35 cellular contexts compared by ENCODE assay signal in the genomic region with DNA sequence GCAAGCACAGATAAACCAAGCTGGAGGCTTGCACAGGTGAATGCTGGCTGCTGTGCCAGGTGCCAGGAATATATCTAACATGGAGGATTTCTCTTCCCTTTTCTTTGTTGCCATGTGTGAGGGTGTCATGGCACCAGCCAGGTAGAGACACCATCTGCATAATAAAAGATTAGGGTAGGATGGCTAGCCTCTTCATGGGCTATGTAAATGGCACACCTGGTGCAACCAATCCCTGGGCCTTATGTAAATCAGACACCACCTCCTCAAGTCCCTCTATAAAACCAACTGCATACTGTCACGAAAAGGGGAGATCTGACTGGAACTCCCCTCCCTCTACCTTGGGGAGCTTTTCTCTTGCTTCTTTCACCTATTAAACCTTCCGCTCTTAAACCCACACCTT.
"Had no signal": no experiment of that assay in that cellular context is flagged by ENCODE, and none has a peak within 500 bp of the region (broad histone marks: within the 10 kb centered on the region; RNA-seq: fewer than 3 reads in every experiment).

No MANE protein-coding gene starts in this region.

- H3K4me1 ChIP-seq: adrenal gland, colonic mucosa had no signal

- H3K27ac ChIP-seq: adrenal gland, body of pancreas, colonic mucosa, dorsolateral prefrontal cortex, WERI-Rb-1 had no signal

- H3K4me3 Mint-ChIP-seq: activated CD4-positive, alpha-beta memory T cell treated with anti-CD3 and anti-CD28 coated beads for 36 hours; activated CD4-positive, alpha-beta T cell treated with anti-CD3 and anti-CD28 coated beads for 36 hours; activated CD4-positive, alpha-beta T cell treated with anti-CD3 and anti-CD28 coated beads, Interleukin-2, amount 10 ng/mL, durations not matched to agents 24 days and 14 days; activated CD8-positive, alpha-beta memory T cell treated with anti-CD3 and anti-CD28 coated beads, Interleukin-2, amount 10 ng/mL, durations not matched to agents 7 days and 5 days; activated CD8-positive, alpha-beta T cell treated with anti-CD3 and anti-CD28 coated beads, Interleukin-2, amount 10 ng/mL, durations not matched to agents 7 days and 5 days; activated naive CD4-positive, alpha-beta T cell treated with anti-CD3 and anti-CD28 coated beads for 36 hours; activated naive CD4-positive, alpha-beta T cell treated with anti-CD3 and anti-CD28 coated beads, Interleukin-2, amount 50 U/mL, for 24 hours; activated naive CD8-positive, alpha-beta T cell treated with anti-CD3 and anti-CD28 coated beads for 36 hours; activated naive CD8-positive, alpha-beta T cell treated with anti-CD3 and anti-CD28 coated beads, Interleukin-2, amount 50 U/mL, for 24 hours; activated T-helper 1 cell treated with anti-CD3 and anti-CD28 coated beads, Interleukin-12 subunit alpha, Interleukin-12 subunit beta, Interleukin-2, Interleukin-4 antibody, amounts not matched to agents 30 ng/mL and 10 ng/mL and 1 ng/mL, durations not matched to agents 14 hours and 24 hours and 36 hours; dendritic cell treated with granulocyte-macrophage colony-stimulating factor and Interleukin-4, amounts not matched to agents 40 ng/mL and 50 ng/mL, for 4 days; endodermal cell; T-helper 2 cell treated with Interferon-gamma antibody and Interleukin-4, amounts not matched to agents 5 μg/mL and 100 μg/mL, for 36 hours had no signal

- H3K27me3 Mint-ChIP-seq: activated CD4-positive, alpha-beta memory T cell treated with anti-CD3 and anti-CD28 coated beads for 36 hours; activated CD4-positive, alpha-beta T cell treated with anti-CD3 and anti-CD28 coated beads for 36 hours; activated CD4-positive, alpha-beta T cell treated with anti-CD3 and anti-CD28 coated beads, Interleukin-2, amount 10 ng/mL, durations not matched to agents 24 days and 14 days; activated CD8-positive, alpha-beta memory T cell treated with anti-CD3 and anti-CD28 coated beads, Interleukin-2, amount 10 ng/mL, durations not matched to agents 7 days and 5 days; activated naive CD4-positive, alpha-beta T cell treated with anti-CD3 and anti-CD28 coated beads, Interleukin-2, amount 50 U/mL, for 24 hours; activated naive CD8-positive, alpha-beta T cell treated with anti-CD3 and anti-CD28 coated beads for 36 hours; activated naive CD8-positive, alpha-beta T cell treated with anti-CD3 and anti-CD28 coated beads, Interleukin-2, amount 50 U/mL, for 24 hours; dendritic cell treated with granulocyte-macrophage colony-stimulating factor and Interleukin-4, amounts not matched to agents 40 ng/mL and 50 ng/mL, for 4 days had no signal

- H3K4me1 Mint-ChIP-seq: activated CD4-positive, alpha-beta T cell treated with anti-CD3 and anti-CD28 coated beads for 36 hours; activated CD4-positive, alpha-beta T cell treated with anti-CD3 and anti-CD28 coated beads, Interleukin-2, amount 10 ng/mL, durations not matched to agents 24 days and 14 days; activated CD8-positive, alpha-beta memory T cell treated with anti-CD3 and anti-CD28 coated beads, Interleukin-2, amount 10 ng/mL, durations not matched to agents 7 days and 5 days; activated naive CD4-positive, alpha-beta T cell treated with anti-CD3 and anti-CD28 coated beads, Interleukin-2, amount 50 U/mL, for 24 hours; activated naive CD8-positive, alpha-beta T cell treated with anti-CD3 and anti-CD28 coated beads for 36 hours; activated naive CD8-positive, alpha-beta T cell treated with anti-CD3 and anti-CD28 coated beads, Interleukin-2, amount 50 U/mL, for 24 hours; endodermal cell had no signal

- H3K4me3 ChIP-seq: adrenal gland, body of pancreas, colonic mucosa, dorsolateral prefrontal cortex had no signal

- H3K27ac Mint-ChIP-seq: activated CD4-positive, alpha-beta memory T cell treated with anti-CD3 and anti-CD28 coated beads for 36 hours; activated CD4-positive, alpha-beta T cell treated with anti-CD3 and anti-CD28 coated beads for 36 hours; activated CD4-positive, alpha-beta T cell treated with anti-CD3 and anti-CD28 coated beads, Interleukin-2, amount 10 ng/mL, durations not matched to agents 24 days and 14 days; activated CD8-positive, alpha-beta memory T cell treated with anti-CD3 and anti-CD28 coated beads, Interleukin-2, amount 10 ng/mL, durations not matched to agents 7 days and 5 days; activated CD8-positive, alpha-beta T cell treated with anti-CD3 and anti-CD28 coated beads, Interleukin-2, amount 10 ng/mL, durations not matched to agents 7 days and 5 days; activated naive CD4-positive, alpha-beta T cell treated with anti-CD3 and anti-CD28 coated beads for 36 hours; activated naive CD4-positive, alpha-beta T cell treated with anti-CD3 and anti-CD28 coated beads, Interleukin-2, amount 50 U/mL, for 24 hours; activated naive CD8-positive, alpha-beta T cell treated with anti-CD3 and anti-CD28 coated beads for 36 hours; activated naive CD8-positive, alpha-beta T cell treated with anti-CD3 and anti-CD28 coated beads, Interleukin-2, amount 50 U/mL, for 24 hours; activated T-helper 1 cell treated with anti-CD3 and anti-CD28 coated beads, Interleukin-12 subunit alpha, Interleukin-12 subunit beta, Interleukin-2, Interleukin-4 antibody, amounts not matched to agents 30 ng/mL and 10 ng/mL and 1 ng/mL, durations not matched to agents 14 hours and 24 hours and 36 hours; activated T-helper 2 cell treated with anti-CD3 and anti-CD28 coated beads, Interferon-gamma antibody, Interleukin-2, Interleukin-4, amounts not matched to agents 10 μg/mL and 5 μg/mL and 100 μg/mL, durations not matched to agents 14 hours and 24 hours and 36 hours; dendritic cell treated with granulocyte-macrophage colony-stimulating factor and Interleukin-4, amounts not matched to agents 40 ng/mL and 50 ng/mL, for 4 days; endodermal cell; T-helper 2 cell treated with Interferon-gamma antibody and Interleukin-4, amounts not matched to agents 5 μg/mL and 100 μg/mL, for 36 hours had no signal

- ATAC-seq: activated CD4-positive, alpha-beta T cell treated with anti-CD3 and anti-CD28 coated beads for 36 hours; activated CD8-positive, alpha-beta memory T cell treated with anti-CD3 and anti-CD28 coated beads, Interleukin-2, amount 10 ng/mL, durations not matched to agents 7 days and 5 days; activated CD8-positive, alpha-beta T cell treated with anti-CD3 and anti-CD28 coated beads, Interleukin-2, amount 10 ng/mL, durations not matched to agents 7 days and 5 days; activated naive CD8-positive, alpha-beta T cell treated with anti-CD3 and anti-CD28 coated beads, Interleukin-2, amount 50 U/mL, for 24 hours; body of pancreas; esophagus mucosa had no signal

- H3K36me3 Mint-ChIP-seq: activated CD4-positive, alpha-beta memory T cell treated with anti-CD3 and anti-CD28 coated beads for 36 hours; activated CD8-positive, alpha-beta memory T cell treated with anti-CD3 and anti-CD28 coated beads, Interleukin-2, amount 10 ng/mL, durations not matched to agents 7 days and 5 days; activated naive CD4-positive, alpha-beta T cell treated with anti-CD3 and anti-CD28 coated beads, Interleukin-2, amount 50 U/mL, for 24 hours; activated naive CD8-positive, alpha-beta T cell treated with anti-CD3 and anti-CD28 coated beads for 36 hours had no signal

- H3K36me3 ChIP-seq: adrenal gland, colonic mucosa, WERI-Rb-1 had no signal

- H3K9me3 ChIP-seq: body of pancreas, colonic mucosa had no signal

- H3K27me3 ChIP-seq: adrenal gland, body of pancreas, colonic mucosa, dorsolateral prefrontal cortex had no signal

- DNase-seq: activated CD4-positive, alpha-beta memory T cell treated with anti-CD3 and anti-CD28 coated beads for 36 hours; activated CD4-positive, alpha-beta T cell treated with anti-CD3 and anti-CD28 coated beads for 36 hours; activated CD4-positive, alpha-beta T cell treated with anti-CD3 and anti-CD28 coated beads, Interleukin-2, amount 10 ng/mL, durations not matched to agents 24 days and 14 days; activated CD4-positive, CD25-positive, alpha-beta regulatory T cell; activated CD4-positive, CD25-positive, alpha-beta regulatory T cell treated with anti-CD3 and anti-CD28 coated beads, Interleukin-2, amount 50 U/mL, for 72 hours; activated CD8-positive, alpha-beta memory T cell treated with anti-CD3 and anti-CD28 coated beads, Interleukin-2, amount 10 ng/mL, durations not matched to agents 7 days and 5 days; activated CD8-positive, alpha-beta memory T cell treated with anti-CD3 and anti-CD28 coated beads, Interleukin-2, amount 50 U/mL, for 4 hours; activated CD8-positive, alpha-beta T cell treated with anti-CD3 and anti-CD28 coated beads, Interleukin-2, amount 10 ng/mL, durations not matched to agents 7 days and 5 days; activated effector memory CD4-positive, alpha-beta T cell treated with anti-CD3 and anti-CD28 coated beads, Interleukin-2, amount 50 U/mL, for 16 hours; activated naive CD4-positive, alpha-beta T cell treated with anti-CD3 and anti-CD28 coated beads for 36 hours; activated naive CD8-positive, alpha-beta T cell treated with anti-CD3 and anti-CD28 coated beads for 36 hours; activated naive CD8-positive, alpha-beta T cell treated with anti-CD3 and anti-CD28 coated beads, Interleukin-2, amount 50 U/mL, for 24 hours; activated T-cell treated with anti-CD3 and anti-CD28 coated beads, Interleukin-2, amount 50 U/mL, for 1 hour; activated T-cell treated with anti-CD3 and anti-CD28 coated beads, Interleukin-2, amount 50 U/mL, for 48 hours; adrenal gland; amygdala; aorta; body of pancreas; central memory CD4-positive, alpha-beta T cell; cerebellar nuclear complex; colonic mucosa; dorsolateral prefrontal cortex; effector memory CD4-positive, alpha-beta T cell; endodermal cell; foreskin fibroblast; head of caudate nucleus; hippocampal formation; T1000; WERI-Rb-1 had no signal
